In genomic region chr19:50770164-50770563, GRCh38 we compare ENCODE assay signal across 2 cellular contexts. TPM values are rescaled to one million over a fixed set of nuclear protein-coding genes. Genes with fewer than 3 reads are reported as not detected.
"Had no signal": no experiment of that assay in that cellular context is flagged by ENCODE, and none has a peak within 500 bp of the region (broad histone marks: within the 10 kb centered on the region; RNA-seq: fewer than 3 reads in every experiment).

Gene GPR32 (plus strand): TSS chr19:50770464. CDS start chr19:50770601, 137 bp downstream.

RNA-seq across cellular contexts. Expression of gene GPR32, which starts in this region (rescaled TPM):
- total RNA-seq: G401, GM12878 had no signal
- polyA plus RNA-seq: GM12878 had no signal
